8 cellular contexts compared by ENCODE assay signal in the genomic region with DNA sequence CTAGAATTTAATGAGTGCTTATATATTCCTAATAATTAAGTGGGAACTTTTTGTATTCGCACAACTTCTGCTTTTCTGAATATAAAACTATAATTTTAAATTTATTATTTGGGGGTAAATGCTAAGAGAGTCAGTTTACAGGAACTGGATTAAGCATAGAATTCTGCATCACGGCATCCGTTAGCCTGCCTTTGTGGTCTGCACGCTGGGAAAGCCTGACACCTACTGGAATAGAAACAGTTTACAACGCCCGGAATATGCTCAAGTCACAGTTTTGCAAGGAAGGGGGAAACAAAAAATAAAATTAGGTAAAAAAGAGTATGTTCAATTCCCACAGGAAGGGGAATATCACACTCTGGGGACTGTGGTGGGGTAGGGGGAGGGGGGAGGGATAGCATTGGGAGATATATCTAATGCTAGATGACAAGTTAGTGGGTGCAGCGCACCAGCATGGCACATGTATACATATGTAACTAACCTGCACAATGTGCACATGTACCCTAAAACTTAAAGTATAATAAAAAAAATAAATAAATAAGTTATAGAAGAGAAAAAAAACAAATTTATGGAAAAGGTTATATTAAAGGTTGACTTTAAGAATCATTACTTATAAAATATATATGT. TPM values are rescaled to one million over a fixed set of nuclear protein-coding genes. Genes with fewer than 3 reads are reported as not detected.
A peak's percentile ranks its signal among the peaks of the same experiment; 100 is the strongest.
DNase-seq lines count a peak whose midpoint lies in the region; ATAC-seq and TF ChIP-seq lines count a peak whose summit lies in the region.
"Not testable (repeated sequence)": the region's sequence is repeated elsewhere in the genome, so short reads cannot be mapped to it uniquely, and the experiment has no call there.

No MANE protein-coding gene starts in this region.

- not testable (repeated sequence) for H3K9ac ChIP-seq in MM.1S (ENCODE audit: low read length)

- not testable (repeated sequence) for H4K20me1 ChIP-seq in MM.1S (ENCODE audit: insufficient read depth, low read length)

- H2AFZ ChIP-seq in MM.1S (ENCODE audit: low read length) = not testable (repeated sequence)

- H3F3A ChIP-seq in MM.1S (ENCODE audit: insufficient read depth, low read length) = not testable (repeated sequence)

- not testable (repeated sequence) for H3K4me3 ChIP-seq in MM.1S (ENCODE audit: low read length); RWPE2 (ENCODE audit: severe bottlenecking); fibroblast of mammary gland (ENCODE audit: control insufficient read depth, low read depth, low read length); thoracic aorta

- H3K9me2 ChIP-seq in MM.1S (replicated peaks; ENCODE audit: insufficient read depth, low read length) = not testable (repeated sequence)

- H3K27ac ChIP-seq in MM.1S (ENCODE audit: low read length); RWPE2 (ENCODE audit: poor library complexity, severe bottlenecking); thoracic aorta: not testable (repeated sequence)

- TF ChIP-seq CTCF in GM12873 (IDR thresholded peaks at IDR 0.05; ENCODE audit: insufficient read depth, low read depth, low read length, missing control alignments) (peak; percentile 70), MM.1S (IDR thresholded peaks at IDR 0.05; ENCODE audit: low read length) (peak; percentile 65), RWPE2 (IDR thresholded peaks at IDR 0.05; ENCODE audit: poor library complexity, severe bottlenecking) (peak; percentile 94), fibroblast of mammary gland (conservative IDR thresholded peaks at IDR 0.05; ENCODE audit: control insufficient read depth, insufficient read depth, low read depth, low read length) (peak; percentile 83), natural killer cell (IDR thresholded peaks at IDR 0.05) (peak; percentile 54), thoracic aorta (IDR thresholded peaks at IDR 0.05) (peak; percentile 42)

- not testable (repeated sequence) for H3K79me2 ChIP-seq in MM.1S (ENCODE audit: low read length)

- H3K4me1 Mint-ChIP-seq in activated T-helper 17 cell treated with anti-CD3 and anti-CD28 coated beads, Interleukin-2, amount 50 U/mL, for 72 hours; natural killer cell: not testable (repeated sequence)

- intact Hi-C loops in natural killer cell (cut with micrococcal nuclease) = loop anchor here (1.0 to 5.0 kb wide), 5 partner anchors 245 to 743 kb away; no protein-coding TSS in a partner anchor

- not testable (repeated sequence) for H3K9me3 Mint-ChIP-seq in activated T-helper 17 cell treated with anti-CD3 and anti-CD28 coated beads, Interleukin-2, amount 50 U/mL, for 72 hours; natural killer cell

- peak; percentile 90 for ATAC-seq in HG02588 (IDR thresholded peaks at IDR 0.05; ENCODE audit: unreplicated experiment)
- peak; percentile 79 for ATAC-seq in RWPE2 (ENCODE audit: low read depth)
- ATAC-seq in activated T-helper 17 cell treated with anti-CD3 and anti-CD28 coated beads, Interleukin-2, amount 50 U/mL, for 72 hours (replicated peaks) = peak; percentile 69
- ATAC-seq in natural killer cell = peak; percentile 77 to 88 (median 80)
- ATAC-seq in thoracic aorta (ENCODE audit: insufficient number of reproducible peaks, low FRiP score, low read depth) = not testable (repeated sequence)

- H3K27me3 ChIP-seq in MM.1S (replicated peaks; ENCODE audit: insufficient read depth, low read length); RWPE2 (ENCODE audit: insufficient read depth, poor library complexity, severe bottlenecking); thoracic aorta (replicated peaks; ENCODE audit: insufficient read depth): not testable (repeated sequence)

- not testable (repeated sequence) for H3K27ac Mint-ChIP-seq in activated T-helper 17 cell treated with anti-CD3 and anti-CD28 coated beads, Interleukin-2, amount 50 U/mL, for 72 hours; natural killer cell

- DNase-seq in MM.1S (peak; percentile 66), fibroblast of mammary gland (ENCODE audit: low read depth) (peak; percentile 57)
- DNase-seq in RWPE2 (ENCODE audit: low spot score); natural killer cell; thoracic aorta (ENCODE audit: low spot score): not testable (repeated sequence)

- H3K4me2 ChIP-seq in MM.1S (ENCODE audit: low read depth, low read length) = not testable (repeated sequence)

- H3K36me3 Mint-ChIP-seq in activated T-helper 17 cell treated with anti-CD3 and anti-CD28 coated beads, Interleukin-2, amount 50 U/mL, for 72 hours (ENCODE audit: low read depth); natural killer cell: not testable (repeated sequence)

- not testable (repeated sequence) for H3K4me1 ChIP-seq in MM.1S (ENCODE audit: low read length); RWPE2 (ENCODE audit: insufficient read depth, poor library complexity, severe bottlenecking); thoracic aorta (ENCODE audit: control insufficient read depth in 1 of 2, low read depth in 2 of 2)

- not testable (repeated sequence) for H3K27me3 Mint-ChIP-seq in activated T-helper 17 cell treated with anti-CD3 and anti-CD28 coated beads, Interleukin-2, amount 50 U/mL, for 72 hours; natural killer cell (ENCODE audit: low read depth in 2 of 2)

- not testable (repeated sequence) for H3K4me3 Mint-ChIP-seq in activated T-helper 17 cell treated with anti-CD3 and anti-CD28 coated beads, Interleukin-2, amount 50 U/mL, for 72 hours; natural killer cell

- not testable (repeated sequence) for H3K9me3 ChIP-seq in MM.1S (replicated peaks; ENCODE audit: insufficient read depth, low read length); RWPE2 (ENCODE audit: severe bottlenecking); thoracic aorta

- not testable (repeated sequence) for H3K36me3 ChIP-seq in MM.1S (replicated peaks; ENCODE audit: insufficient read depth, low read length); RWPE2 (ENCODE audit: low read depth); thoracic aorta

RNA-seq across cellular contexts. Expression of a gene that starts 7.3 kb away (rescaled TPM):
- under 1 TPM; 0.17 to 0.37 TPM for total RNA-seq in activated T-helper 17 cell treated with anti-CD3 and anti-CD28 coated beads, Interleukin-2, amount 50 U/mL, for 72 hours
- 1 to 10 TPM; 1.2 to 2.0 (median 1.8) TPM for total RNA-seq in natural killer cell
- 10 to 100 TPM in 1 of 2 donors, 1 to 10 TPM in 1; 7.3 to 17.8 TPM for total RNA-seq in thoracic aorta

Comparison
In these comparisons a context has a peak if more than half of its experiments do, and no peak if none do; other contexts are left out.
1. CTCF ChIP-seq: peak in every context shown above with its lines; median percentile 94 in RWPE2; 83 in fibroblast of mammary gland; 70 in GM12873; 65 in MM.1S; 54 in natural killer cell; 42 in thoracic aorta.